9 cellular contexts compared by ENCODE assay signal in genomic region chr17:3740611-3741073, GRCh38. TPM values are rescaled to one million over a fixed set of nuclear protein-coding genes. Genes with fewer than 3 reads are reported as not detected.
DNase-seq lines count a peak whose midpoint lies in the region; ATAC-seq and TF ChIP-seq lines count a peak whose summit lies in the region.
"Had no signal": no experiment of that assay in that cellular context is flagged by ENCODE, and none has a peak within 500 bp of the region (broad histone marks: within the 10 kb centered on the region; RNA-seq: fewer than 3 reads in every experiment).

No MANE protein-coding gene starts in this region.

- peak overlapping the region; percentile 76 for H3K4me3 Mint-ChIP-seq in CD4-positive, alpha-beta T cell
- H3K4me3 Mint-ChIP-seq in GM23338: no peak overlapping the region
- H3K4me3 Mint-ChIP-seq in activated CD8-positive, alpha-beta memory T cell treated with anti-CD3 and anti-CD28 coated beads, Interleukin-2, amount 10 ng/mL, durations not matched to agents 7 days and 5 days: no peak overlapping the region

- no peaks in the 10 kb centered on the region for H3K79me2 ChIP-seq in GM23338 (replicated peaks; ENCODE audit: insufficient read depth)

- H3K36me3 ChIP-seq in GM23338 (ENCODE audit: insufficient read depth) (no peaks in the 10 kb centered on the region), lower lobe of right lung (no peaks in the 10 kb centered on the region), BE2C (no peaks in the 10 kb centered on the region)

- H3K36me3 Mint-ChIP-seq in CD4-positive, alpha-beta T cell (ENCODE audit: low read depth): no peaks in the 10 kb centered on the region
- no peaks in the 10 kb centered on the region for H3K36me3 Mint-ChIP-seq in GM23338 (ENCODE audit: low read depth)
- H3K36me3 Mint-ChIP-seq in activated CD8-positive, alpha-beta memory T cell treated with anti-CD3 and anti-CD28 coated beads, Interleukin-2, amount 10 ng/mL, durations not matched to agents 7 days and 5 days: peaks cover 29% of the 10 kb centered on the region

- H3K27me3 Mint-ChIP-seq in CD4-positive, alpha-beta T cell: no peaks in the 10 kb centered on the region
- H3K27me3 Mint-ChIP-seq in GM23338 (ENCODE audit: insufficient read depth, low read depth, poor library complexity): peaks cover 10% of the 10 kb centered on the region
- no peaks in the 10 kb centered on the region for H3K27me3 Mint-ChIP-seq in activated CD8-positive, alpha-beta memory T cell treated with anti-CD3 and anti-CD28 coated beads, Interleukin-2, amount 10 ng/mL, durations not matched to agents 7 days and 5 days

- 65% methylated on average over 14 of the region's 14 CpGs for WGBS in right cardiac atrium

- H3K4me1 ChIP-seq in GM23338 (ENCODE audit: insufficient read depth): peaks cover 24% of the 10 kb centered on the region; the same call in 1 of the 2 replicates
- peaks cover 15% of the 10 kb centered on the region for H3K4me1 ChIP-seq in lower lobe of right lung
- no peaks in the 10 kb centered on the region for H3K4me1 ChIP-seq in BE2C
- H3K4me1 ChIP-seq in right cardiac atrium (ENCODE audit: control insufficient read depth, insufficient read depth, low read length): no peaks in the 10 kb centered on the region

- H3K4me3 ChIP-seq in GM23338: no peak overlapping the region
- H3K4me3 ChIP-seq in lower lobe of right lung: no peak overlapping the region
- H3K4me3 ChIP-seq in BE2C (ENCODE audit: low read depth, low read length): no peak overlapping the region
- no peak overlapping the region for H3K4me3 ChIP-seq in right cardiac atrium (ENCODE audit: low read length)

- no peaks in the 10 kb centered on the region for H3K9me2 ChIP-seq in GM23338 (ENCODE audit: insufficient read depth)

- CTCF ChIA-PET in CD4-positive, alpha-beta T cell (lab: Charles Lee): interaction anchor here (0.7 to 7.0 kb wide), 5 partner anchors 21 to 105 kb away, joined by 3 to 106 read pairs (median 4); partner anchors contain the start of gene NCBP3
- CTCF ChIA-PET in activated CD8-positive, alpha-beta memory T cell treated with anti-CD3 and anti-CD28 coated beads, Interleukin-2, amount 10 ng/mL, durations not matched to agents 7 days and 5 days (lab: Charles Lee): interaction anchor here (0.7 to 8.2 kb wide), 21 partner anchors 9 to 1692 kb away, joined by 3 to 283 read pairs (median 5); partner anchors contain the start of genes HASPIN, ITGAE and NCBP3

- no peaks in the 10 kb centered on the region for H3K9me3 Mint-ChIP-seq in CD4-positive, alpha-beta T cell
- H3K9me3 Mint-ChIP-seq in GM23338: 0 out of 3 replicates have a peak, but pooled peaks cover 3% of the 10 kb centered on the region
- H3K9me3 Mint-ChIP-seq in activated CD8-positive, alpha-beta memory T cell treated with anti-CD3 and anti-CD28 coated beads, Interleukin-2, amount 10 ng/mL, durations not matched to agents 7 days and 5 days (ENCODE audit: low read depth): no peaks in the 10 kb centered on the region

- ATAC-seq in CD4-positive, alpha-beta T cell (ENCODE audit: poor library complexity): peak; percentile 27
- peak; percentile 12 for ATAC-seq in GM23338
- peak; percentile 35 for ATAC-seq in activated CD8-positive, alpha-beta memory T cell treated with anti-CD3 and anti-CD28 coated beads, Interleukin-2, amount 10 ng/mL, durations not matched to agents 7 days and 5 days
- ATAC-seq in lower lobe of right lung: peak in 1 of 2 donors; percentile 47
- ATAC-seq in HG02938 (IDR thresholded peaks at IDR 0.05; ENCODE audit: unreplicated experiment): no peak
- no peak for ATAC-seq in HG02884 (IDR thresholded peaks at IDR 0.05; ENCODE audit: unreplicated experiment)
- ATAC-seq in right cardiac atrium: no peak

- no peaks in the 10 kb centered on the region for H3K9me3 ChIP-seq in CD4-positive, alpha-beta T cell (ENCODE audit: control insufficient read depth, low read length)
- H3K9me3 ChIP-seq in lower lobe of right lung (no peaks in the 10 kb centered on the region), BE2C (no peaks in the 10 kb centered on the region), right cardiac atrium (ENCODE audit: control insufficient read depth, low read length) (no peaks in the 10 kb centered on the region)

- peak overlapping the region; percentile 86 for H3K27ac Mint-ChIP-seq in CD4-positive, alpha-beta T cell
- 0 out of 2 replicates have a peak overlapping the region, but pooled peaks have one; percentile 36 for H3K27ac Mint-ChIP-seq in GM23338
- peak overlapping the region; percentile 77 for H3K27ac Mint-ChIP-seq in activated CD8-positive, alpha-beta memory T cell treated with anti-CD3 and anti-CD28 coated beads, Interleukin-2, amount 10 ng/mL, durations not matched to agents 7 days and 5 days

- POLR2A ChIA-PET in CD4-positive, alpha-beta T cell (lab: Charles Lee): interaction anchor here (1.0 to 1.5 kb wide), 5 partner anchors 11 to 106 kb away, joined by 4 to 6 read pairs (median 4); partner anchors contain the start of genes HASPIN and NCBP3

- peak overlapping the region; percentile 23; the same call in 1 of the 2 replicates for H2AFZ ChIP-seq in GM23338

- peaks cover 44% of the 10 kb centered on the region for H3K4me1 Mint-ChIP-seq in CD4-positive, alpha-beta T cell (ENCODE audit: low read depth)
- H3K4me1 Mint-ChIP-seq in GM23338: peaks cover 28% of the 10 kb centered on the region
- peaks cover 55% of the 10 kb centered on the region for H3K4me1 Mint-ChIP-seq in activated CD8-positive, alpha-beta memory T cell treated with anti-CD3 and anti-CD28 coated beads, Interleukin-2, amount 10 ng/mL, durations not matched to agents 7 days and 5 days

- H3F3A ChIP-seq in GM23338 (replicated peaks; ENCODE audit: low read depth): peaks cover 10% of the 10 kb centered on the region; the same call in 1 of the 2 replicates

- no peaks in the 10 kb centered on the region for H3K27me3 ChIP-seq in CD4-positive, alpha-beta T cell (ENCODE audit: control insufficient read depth, insufficient read depth, low read length)
- H3K27me3 ChIP-seq in GM23338 (ENCODE audit: insufficient read depth): no peaks in the 10 kb centered on the region
- H3K27me3 ChIP-seq in lower lobe of right lung (ENCODE audit: low read depth): no peaks in the 10 kb centered on the region
- H3K27me3 ChIP-seq in BE2C: no peaks in the 10 kb centered on the region
- no peaks in the 10 kb centered on the region for H3K27me3 ChIP-seq in right cardiac atrium (ENCODE audit: control insufficient read depth, insufficient read depth)

- peak in 4 of 10 experiments; percentile 19 to 40 (median 32) for DNase-seq in CD4-positive, alpha-beta T cell
- DNase-seq in GM23338 (ENCODE audit: low spot score) (no peak), lower lobe of right lung (peak; percentile 60), BE2C (no peak), right cardiac atrium (no peak)
- DNase-seq in activated CD8-positive, alpha-beta memory T cell treated with anti-CD3 and anti-CD28 coated beads, Interleukin-2, amount 10 ng/mL, durations not matched to agents 7 days and 5 days: peak; percentile 61
- DNase-seq: SW 1271 had no signal

- intact Hi-C loops in CD4-positive, alpha-beta T cell (cut with DNase I, micrococcal nuclease): no loop called here
- intact Hi-C loops in lower lobe of right lung (cut with DNase I) (no loop called here), right cardiac atrium (cut with DNase I) (no loop called here)

- H3K4me2 ChIP-seq in GM23338: no peak overlapping the region

- H4K20me1 ChIP-seq in GM23338 (replicated peaks; ENCODE audit: insufficient read depth): no peaks in the 10 kb centered on the region

- no peak for TF ChIP-seq CTCF in CD4-positive, alpha-beta T cell (IDR thresholded peaks at IDR 0.05)
- TF ChIP-seq CTCF in GM23338 (conservative IDR thresholded peaks at IDR 0.05; ENCODE audit: low read depth in 2 of 2): no peak
- no peak for TF ChIP-seq CTCF in lower lobe of right lung (IDR thresholded peaks at IDR 0.05)
- no peak for TF ChIP-seq CTCF in BE2C (IDR thresholded peaks at IDR 0.05; ENCODE audit: low read depth, low read length)

- no peak overlapping the region for H3K27ac ChIP-seq in CD4-positive, alpha-beta T cell (ENCODE audit: low read depth, low read length)
- H3K27ac ChIP-seq in GM23338 (ENCODE audit: low read depth) (no peak overlapping the region), lower lobe of right lung (no peak overlapping the region), right cardiac atrium (ENCODE audit: low read length) (no peak overlapping the region)

TF ChIP-seq in GM23338, 12 proteins besides CTCF, POLR2A, EP300 and RAD21 (continues in another document):
- TF ChIP-seq JUNB (IDR thresholded peaks at IDR 0.05; ENCODE audit: unreplicated experiment) (no peak), EZH2phosphoT487 (IDR thresholded peaks at IDR 0.05; ENCODE audit: unreplicated experiment) (no peak), EZH2 (IDR thresholded peaks at IDR 0.05; ENCODE audit: low read depth, unreplicated experiment) (no peak)

RNA-seq across cellular contexts. Expression of gene HASPIN, which starts 16.9 kb away (rescaled TPM):
- under 1 TPM; 0.22 to 0.25 TPM for total RNA-seq in CD4-positive, alpha-beta T cell
- 34.0 and 35.1 TPM in 2 replicates for total RNA-seq in GM23338 (2014; rRNA removed; shearing (Covaris generic))
- 5.8 and 6.1 TPM in 2 replicates for polyA plus RNA-seq in GM23338 (2016; fragmentation: Nextera tagmentation; extraction: Ambion mirVana)
- 10 to 100 TPM; 30.4 to 31.2 TPM for total RNA-seq in activated CD8-positive, alpha-beta memory T cell treated with anti-CD3 and anti-CD28 coated beads, Interleukin-2, amount 10 ng/mL, durations not matched to agents 7 days and 5 days
- total RNA-seq in lower lobe of right lung: 0.68 TPM
- polyA plus RNA-seq in BE2C (2012; ENCODE audit: insufficient read depth, insufficient read length, low read depth): 1.8 TPM
- under 1 TPM; 0.11 to 0.29 (median 0.19) TPM for total RNA-seq in right cardiac atrium
- polyA plus RNA-seq in right cardiac atrium: 0.11 TPM

RNA-seq across cellular contexts. Expression of gene P2RX5, which starts 44.7 kb away (rescaled TPM):
- total RNA-seq in CD4-positive, alpha-beta T cell: 10 to 100 TPM; 14.3 to 16.0 TPM
- 11.6 and 13.6 TPM in 2 replicates for total RNA-seq in GM23338 (2014; rRNA removed; shearing (Covaris generic))
- 7.4 and 7.5 TPM in 2 replicates for polyA plus RNA-seq in GM23338 (2016; fragmentation: Nextera tagmentation; extraction: Ambion mirVana)
- 10 to 100 TPM; 18.1 to 24.6 TPM for total RNA-seq in activated CD8-positive, alpha-beta memory T cell treated with anti-CD3 and anti-CD28 coated beads, Interleukin-2, amount 10 ng/mL, durations not matched to agents 7 days and 5 days
- total RNA-seq in lower lobe of right lung: 2.5 TPM
- 29.6 TPM for polyA plus RNA-seq in BE2C (2012; ENCODE audit: insufficient read depth, insufficient read length, low read depth)
- total RNA-seq in right cardiac atrium: 10 to 100 TPM in 1 of 4 donors, 1 to 10 TPM in 3; 5.8 to 12.5 (median 8.2) TPM
- 9.1 TPM for polyA plus RNA-seq in right cardiac atrium

Comparison
In these comparisons a context has a peak if more than half of its experiments do, and no peak if none do; other contexts are left out.
1. ATAC-seq: peak in CD4-positive, alpha-beta T cell (single experiment), GM23338 (single experiment) and activated CD8-positive, alpha-beta memory T cell treated with anti-CD3 and anti-CD28 coated beads, Interleukin-2, amount 10 ng/mL, durations not matched to agents 7 days and 5 days (single experiment); none in HG02938 (single experiment), HG02884 (single experiment) and right cardiac atrium (0 of 2).
2. DNase-seq: peak in activated CD8-positive, alpha-beta memory T cell treated with anti-CD3 and anti-CD28 coated beads, Interleukin-2, amount 10 ng/mL, durations not matched to agents 7 days and 5 days (single experiment) and lower lobe of right lung (single experiment); none in GM23338 (single experiment), BE2C (single experiment) and right cardiac atrium (0 of 3).
3. H3K27ac Mint-ChIP-seq: peak in every context shown above with its lines; median percentile 86 in CD4-positive, alpha-beta T cell; 77 in activated CD8-positive, alpha-beta memory T cell treated with anti-CD3 and anti-CD28 coated beads, Interleukin-2, amount 10 ng/mL, durations not matched to agents 7 days and 5 days; 36 in GM23338.
4. RNA of gene HASPIN, which starts 16.9 kb away (total RNA-seq): 34.0 to 35.1 TPM in GM23338 and 30.4 to 31.2 TPM in activated CD8-positive, alpha-beta memory T cell treated with anti-CD3 and anti-CD28 coated beads, Interleukin-2, amount 10 ng/mL, durations not matched to agents 7 days and 5 days; 0.68 TPM in lower lobe of right lung (single experiment), 0.22 to 0.25 TPM in CD4-positive, alpha-beta T cell and 0.11 to 0.29 TPM in right cardiac atrium; every median in the first group is over 10 times any median in the second.